Comparison of ENCODE assay signal across 10 cellular contexts in the genomic region with DNA sequence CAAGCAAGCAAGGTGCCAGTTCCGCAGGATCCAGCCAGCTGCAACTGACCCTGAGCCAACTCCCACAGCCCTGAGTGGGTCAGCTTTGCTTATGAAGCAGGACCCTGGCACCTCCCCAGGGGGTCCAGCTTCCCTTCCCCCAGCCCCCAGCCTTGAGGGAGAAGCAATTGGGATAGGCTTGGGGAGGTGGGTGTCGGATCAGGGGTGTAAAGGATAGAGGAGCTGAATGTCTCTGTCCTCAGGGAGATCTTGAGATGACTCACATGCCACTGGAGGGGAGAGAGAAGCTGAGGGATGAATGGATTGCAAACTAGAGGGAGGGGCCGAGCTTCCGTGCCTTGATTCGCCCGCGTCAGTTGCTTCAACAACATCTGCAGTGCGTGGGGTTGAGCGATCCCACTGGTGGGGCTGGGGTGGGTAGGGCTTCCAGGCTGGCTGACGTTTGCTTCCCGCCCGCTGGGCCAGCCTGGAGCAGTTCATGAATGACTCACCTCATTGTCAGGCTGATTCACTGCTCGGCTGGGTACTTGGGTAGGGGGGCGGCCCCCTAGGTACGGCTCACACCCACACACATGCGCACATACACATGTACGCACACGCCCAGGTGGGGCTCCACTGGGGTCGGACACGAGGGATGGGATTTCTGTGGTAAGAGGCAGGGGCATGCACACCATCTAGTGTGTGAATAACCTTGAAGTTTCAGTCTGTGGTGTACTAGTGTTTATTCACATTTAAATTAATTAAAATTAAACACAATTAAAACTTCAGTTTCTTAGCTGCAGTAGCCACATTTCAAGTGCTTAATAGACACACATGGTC. TPM values are rescaled to one million over a fixed set of nuclear protein-coding genes. Genes with fewer than 3 reads are reported as not detected.
A peak's percentile ranks its signal among the peaks of the same experiment; 100 is the strongest.
DNase-seq lines count a peak whose midpoint lies in the region; ATAC-seq and TF ChIP-seq lines count a peak whose summit lies in the region.
"Had no signal": no experiment of that assay in that cellular context is flagged by ENCODE, and none has a peak within 500 bp of the region (broad histone marks: within the 10 kb centered on the region; RNA-seq: fewer than 3 reads in every experiment).

No MANE protein-coding gene starts in this region.

- peaks cover 4% of the 10 kb centered on the region in 2 donors for H3K4me1 ChIP-seq in esophagus (ENCODE audit: control insufficient read depth in 2 of 2, insufficient read depth in 2 of 2, low read length in 1 of 2)

- no peak overlapping the region for H3K4me3 ChIP-seq in esophagus (ENCODE audit: low read depth in 1 of 2, low read length in 2 of 2)

- H3K4me3 Mint-ChIP-seq in nephron, result peak overlapping the region; percentile 50 to 66 (median 58)
- H3K4me3 Mint-ChIP-seq: memory B cell had no signal

- ATAC-seq in stimulated activated naive CD8-positive, alpha-beta T cell treated with anti-CD3 and anti-CD28 coated beads, Interleukin-15, Interleukin-2, amounts not matched to agents 100 U/mL and 50 U/mL, for 24 hours, result peak; percentile 76
- ATAC-seq in HG02938 (IDR thresholded peaks at IDR 0.05; ENCODE audit: unreplicated experiment), result no peak

- no peaks in the 10 kb centered on the region for H3K9me3 Mint-ChIP-seq in nephron
- H3K9me3 Mint-ChIP-seq: memory B cell had no signal

- H3K9me3 ChIP-seq in esophagus (ENCODE audit: control insufficient read depth in 2 of 2, insufficient read depth in 1 of 2, low read depth in 1 of 2, low read length in 1 of 2), result no peaks in the 10 kb centered on the region

- peak overlapping the region in 1 of 3 experiments; percentile 3 for H3K27ac Mint-ChIP-seq in nephron
- H3K27ac Mint-ChIP-seq: memory B cell had no signal

- H3K36me3 Mint-ChIP-seq in nephron (ENCODE audit: low read depth), result no peaks in the 10 kb centered on the region
- H3K36me3 Mint-ChIP-seq: memory B cell had no signal

- peak overlapping the region; percentile 87 to 98 for H3K27ac ChIP-seq in esophagus (ENCODE audit: low read depth in 2 of 2, low read length in 1 of 2)
- H3K27ac ChIP-seq: C4-2B had no signal

- peaks cover 5% of the 10 kb centered on the region for H3K27me3 Mint-ChIP-seq in nephron (ENCODE audit: low read depth)

- TF ChIP-seq CTCF in nephron (IDR thresholded peaks at IDR 0.05; ENCODE audit: unreplicated experiment in 3 of 3), result no peak

- no peaks in the 10 kb centered on the region for H3K36me3 ChIP-seq in esophagus (ENCODE audit: control insufficient read depth in 2 of 2, insufficient read depth in 2 of 2, low read length in 1 of 2)

- H3K4me1 Mint-ChIP-seq in nephron, result peaks cover 19% of the 10 kb centered on the region

- no peaks in the 10 kb centered on the region for H3K27me3 ChIP-seq in esophagus (ENCODE audit: control insufficient read depth in 1 of 2, insufficient read depth in 2 of 2, low read length in 2 of 2)

- DNase-seq in NCI-H2029 (lab: John Stamatoyannopoulos, UW), result peak; percentile 67
- DNase-seq in NCI-H2029 treated with DMSO at 0.1 percent for 48 hours (lab: John Stamatoyannopoulos, UW), result no peak
- peak; percentile 39 for DNase-seq in NOMO-1 treated with dmso at 0.1 percent for 144 hours (lab: John Stamatoyannopoulos, UW; ENCODE audit: unreplicated experiment)
- DNase-seq in activated T-cell treated with anti-CD3 and anti-CD28 coated beads for 1 hour (ENCODE audit: low read depth), result peak; percentile 27
- DNase-seq in stimulated activated naive CD8-positive, alpha-beta T cell treated with anti-CD3 and anti-CD28 coated beads, Interleukin-15, Interleukin-2, amounts not matched to agents 100 U/mL and 50 U/mL, for 24 hours, result peak; percentile 78

- 4 to 8% methylated on average over 20 of the region's 20 CpGs for WGBS in esophagus, 2 donors

RNA-seq across cellular contexts. Expression of a gene that starts 3.6 kb away (rescaled TPM):
- polyA plus RNA-seq in esophagus, result 1 to 10 TPM; 1.7 to 2.5 TPM

RNA-seq across cellular contexts. Expression of a gene that starts 14.7 kb away (rescaled TPM):
- 10 to 100 TPM; 45.7 to 54.7 TPM for polyA plus RNA-seq in esophagus

RNA-seq across cellular contexts. Expression of a gene that starts 32.4 kb away (rescaled TPM):
- polyA plus RNA-seq in esophagus, result under 1 TPM; 0.18 to 0.19 TPM

RNA-seq across cellular contexts. Expression of a gene that starts 48.7 kb away (rescaled TPM):
- 10 to 100 TPM; 25.2 to 37.5 TPM for polyA plus RNA-seq in esophagus
